Comparison of ENCODE assay signal across 8 cellular contexts in the genomic region with DNA sequence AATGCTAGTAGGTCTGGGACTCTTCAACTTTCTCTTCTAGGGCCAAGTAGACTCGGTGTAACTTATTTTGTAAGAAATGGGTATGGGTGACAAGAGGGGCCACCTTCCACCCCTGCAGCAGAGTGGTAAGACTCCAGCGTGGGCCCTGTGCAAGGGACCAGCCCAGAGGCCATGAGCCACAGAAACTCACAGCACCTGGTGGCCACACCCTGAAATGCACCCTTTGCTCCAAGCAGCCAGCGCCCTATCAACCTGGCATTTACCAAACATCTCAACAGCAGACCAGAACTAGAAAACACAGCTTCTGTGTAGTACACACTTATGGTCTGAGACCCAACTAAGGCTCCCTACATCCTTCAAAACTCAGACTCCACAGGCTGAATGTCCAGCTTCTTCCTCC. TPM values are rescaled to one million over a fixed set of nuclear protein-coding genes. Genes with fewer than 3 reads are reported as not detected.
DNase-seq lines count a peak whose midpoint lies in the region; ATAC-seq and TF ChIP-seq lines count a peak whose summit lies in the region.

No MANE protein-coding gene starts in this region.

- ATAC-seq in HG02852 (IDR thresholded peaks at IDR 0.05; ENCODE audit: unreplicated experiment) (peak; percentile 41), HG03135 (IDR thresholded peaks at IDR 0.05; ENCODE audit: unreplicated experiment) (no peak), HG02870 (IDR thresholded peaks at IDR 0.05; ENCODE audit: unreplicated experiment) (no peak)
- peak; percentile 68 for ATAC-seq in activated naive CD8-positive, alpha-beta T cell treated with anti-CD3 and anti-CD28 coated beads, Interleukin-2, amount 50 U/mL, for 24 hours

- no peaks in the 10 kb centered on the region for H3K27me3 ChIP-seq in kidney epithelial cell (ENCODE audit: control insufficient read depth, insufficient read depth, low read length)

- in situ Hi-C loops in Caki2 (cut with HindIII; ENCODE audit: low pct_unique_long_range_greater_than_20kb, low sequenced_read_pairs): no loop called here

- no peak overlapping the region for H3K4me3 ChIP-seq in kidney epithelial cell (ENCODE audit: low read depth, low read length)

- H3K27ac Mint-ChIP-seq in activated naive CD8-positive, alpha-beta T cell treated with anti-CD3 and anti-CD28 coated beads, Interleukin-2, amount 50 U/mL, for 24 hours: no peak overlapping the region

- peaks cover 44% of the 10 kb centered on the region for H3K4me1 Mint-ChIP-seq in activated naive CD8-positive, alpha-beta T cell treated with anti-CD3 and anti-CD28 coated beads, Interleukin-2, amount 50 U/mL, for 24 hours

- H3K36me3 ChIP-seq in kidney epithelial cell (ENCODE audit: control insufficient read depth, insufficient read depth, low read length): peaks cover 1% of the 10 kb centered on the region

- H3K4me3 Mint-ChIP-seq in activated naive CD8-positive, alpha-beta T cell treated with anti-CD3 and anti-CD28 coated beads, Interleukin-2, amount 50 U/mL, for 24 hours: no peak overlapping the region

- H3K36me3 Mint-ChIP-seq in activated naive CD8-positive, alpha-beta T cell treated with anti-CD3 and anti-CD28 coated beads, Interleukin-2, amount 50 U/mL, for 24 hours (ENCODE audit: low read depth): peaks cover 64% of the 10 kb centered on the region

- DNase-seq in Caki2 (ENCODE audit: low read depth): peak; percentile 17
- DNase-seq in SKM-1 treated with dmso at 0.1 percent for 144 hours (lab: John Stamatoyannopoulos, UW; ENCODE audit: unreplicated experiment): peak; percentile 33
- DNase-seq in activated naive CD8-positive, alpha-beta T cell treated with anti-CD3 and anti-CD28 coated beads, Interleukin-2, amount 50 U/mL, for 24 hours: peak; percentile 68
- DNase-seq in kidney epithelial cell (ENCODE audit: low read depth): no peak
- peak; percentile 23 for DNase-seq in stimulated activated CD8-positive, alpha-beta memory T cell treated with anti-CD3 and anti-CD28 coated beads, Interleukin-15, amount 100 ng/mL, for 24 hours (ENCODE audit: low read depth)

- H3K27me3 Mint-ChIP-seq in activated naive CD8-positive, alpha-beta T cell treated with anti-CD3 and anti-CD28 coated beads, Interleukin-2, amount 50 U/mL, for 24 hours: no peaks in the 10 kb centered on the region

- no peaks in the 10 kb centered on the region for H3K9me3 Mint-ChIP-seq in activated naive CD8-positive, alpha-beta T cell treated with anti-CD3 and anti-CD28 coated beads, Interleukin-2, amount 50 U/mL, for 24 hours

- TF ChIP-seq CTCF in kidney epithelial cell (IDR thresholded peaks at IDR 0.05; ENCODE audit: insufficient read depth, low read length, poor library complexity, severe bottlenecking): peak; percentile 72

RNA-seq across cellular contexts. Expression of a gene that starts 5.7 kb away (rescaled TPM):
- total RNA-seq in Caki2 (2014; rRNA removed; shearing (Covaris generic); ENCODE audit: low replicate concordance): 41.7 and 63.4 TPM in 2 replicates
- total RNA-seq in kidney epithelial cell: 4.9 and 6.9 TPM in 2 replicates

RNA-seq across cellular contexts. Expression of a gene that starts 5.9 kb away (rescaled TPM):
- 39.6 and 78.3 TPM in 2 replicates for total RNA-seq in Caki2 (2014; rRNA removed; shearing (Covaris generic); ENCODE audit: low replicate concordance)
- total RNA-seq in kidney epithelial cell: 49.8 and 66.1 TPM in 2 replicates

RNA-seq across cellular contexts. Expression of a gene that starts 17.9 kb away (rescaled TPM):
- 115 and 146 TPM in 2 replicates for total RNA-seq in Caki2 (2014; rRNA removed; shearing (Covaris generic); ENCODE audit: low replicate concordance)
- 153 and 391 TPM in 2 replicates for total RNA-seq in kidney epithelial cell

RNA-seq across cellular contexts. Expression of a gene that starts 19.8 kb away (rescaled TPM):
- total RNA-seq in Caki2 (2014; rRNA removed; shearing (Covaris generic); ENCODE audit: low replicate concordance): 0.88 TPM in 1 of 2 replicates, not detected in the other
- total RNA-seq in kidney epithelial cell: 13.2 and 21.7 TPM in 2 replicates

RNA-seq across cellular contexts. Expression of a gene that starts 33.5 kb away (rescaled TPM):
- total RNA-seq in Caki2 (2014; rRNA removed; shearing (Covaris generic); ENCODE audit: low replicate concordance): 8.1 and 19.1 TPM in 2 replicates
- 42.4 and 42.6 TPM in 2 replicates for total RNA-seq in kidney epithelial cell

Comparison
In these comparisons a context has a peak if more than half of its experiments do, and no peak if none do; other contexts are left out.
1. ATAC-seq: peak in HG02852 (single experiment) and activated naive CD8-positive, alpha-beta T cell treated with anti-CD3 and anti-CD28 coated beads, Interleukin-2, amount 50 U/mL, for 24 hours (single experiment); none in HG03135 (single experiment) and HG02870 (single experiment).